Comparison of ENCODE assay signal across 1 cellular context in the genomic region with DNA sequence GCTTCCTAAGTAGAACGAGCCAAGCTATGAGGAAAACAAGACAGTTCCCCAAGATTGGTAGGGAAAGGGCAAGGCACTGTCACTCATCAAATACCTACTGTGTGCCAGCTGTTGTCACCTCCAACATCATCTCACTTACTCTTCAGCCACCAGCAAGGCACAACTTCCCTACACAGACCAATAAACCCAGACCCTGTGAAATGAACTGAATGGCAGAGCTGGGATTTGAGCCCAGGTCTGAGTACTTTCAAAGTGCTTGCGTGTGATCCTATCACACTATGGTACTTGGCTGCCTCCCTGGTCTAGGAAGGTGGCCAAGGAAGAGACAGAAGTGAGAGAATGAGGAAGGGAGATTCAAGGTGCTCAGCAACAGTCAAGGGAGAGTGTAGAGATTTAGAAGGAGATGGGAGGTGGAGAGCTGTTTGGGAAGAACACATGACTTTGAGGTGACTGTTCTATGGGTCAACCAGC.
TF ChIP-seq lines count a peak whose summit lies in the region.

No MANE protein-coding gene starts in this region.

TF ChIP-seq in HCT116, 20 proteins besides CTCF, POLR2A, EP300 and RAD21:
- TF ChIP-seq SIN3A (IDR thresholded peaks at IDR 0.05; ENCODE audit: low read depth) (no peak), ELF1 (IDR thresholded peaks at IDR 0.05; ENCODE audit: borderline replicate concordance, low read depth) (no peak), EZH2phosphoT487 (IDR thresholded peaks at IDR 0.05; ENCODE audit: borderline replicate concordance) (no peak), CBX3 (IDR thresholded peaks at IDR 0.05; ENCODE audit: low read depth) (no peak), EGR1 (IDR thresholded peaks at IDR 0.05; ENCODE audit: low read depth) (no peak), SP1 (IDR thresholded peaks at IDR 0.05; ENCODE audit: low read depth) (no peak), YY1 (IDR thresholded peaks at IDR 0.05; ENCODE audit: extremely low read depth, insufficient replicate concordance, low read depth, low read length) (no peak), ZFX (IDR thresholded peaks at IDR 0.05) (no peak), EZH2 (IDR thresholded peaks at IDR 0.05) (no peak), SRF (IDR thresholded peaks at IDR 0.05; ENCODE audit: low read depth) (no peak), CEBPB (IDR thresholded peaks at IDR 0.05; ENCODE audit: low read depth) (no peak), TCF7L2 (IDR thresholded peaks at IDR 0.05; ENCODE audit: borderline replicate concordance, extremely low read depth, insufficient read depth, insufficient read length) (no peak)
- TF ChIP-seq, protein P1, sequence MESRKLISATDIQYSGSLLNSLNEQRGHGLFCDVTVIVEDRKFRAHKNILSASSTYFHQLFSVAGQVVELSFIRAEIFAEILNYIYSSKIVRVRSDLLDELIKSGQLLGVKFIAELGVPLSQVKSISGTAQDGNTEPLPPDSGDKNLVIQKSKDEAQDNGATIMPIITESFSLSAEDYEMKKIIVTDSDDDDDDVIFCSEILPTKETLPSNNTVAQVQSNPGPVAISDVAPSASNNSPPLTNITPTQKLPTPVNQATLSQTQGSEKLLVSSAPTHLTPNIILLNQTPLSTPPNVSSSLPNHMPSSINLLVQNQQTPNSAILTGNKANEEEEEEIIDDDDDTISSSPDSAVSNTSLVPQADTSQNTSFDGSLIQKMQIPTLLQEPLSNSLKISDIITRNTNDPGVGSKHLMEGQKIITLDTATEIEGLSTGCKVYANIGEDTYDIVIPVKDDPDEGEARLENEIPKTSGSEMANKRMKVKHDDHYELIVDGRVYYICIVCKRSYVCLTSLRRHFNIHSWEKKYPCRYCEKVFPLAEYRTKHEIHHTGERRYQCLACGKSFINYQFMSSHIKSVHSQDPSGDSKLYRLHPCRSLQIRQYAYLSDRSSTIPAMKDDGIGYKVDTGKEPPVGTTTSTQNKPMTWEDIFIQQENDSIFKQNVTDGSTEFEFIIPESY (IDR thresholded peaks at IDR 0.05; ENCODE audit: extremely low read depth, insufficient replicate concordance, low read length) = no peak
- TF ChIP-seq, protein P2, sequence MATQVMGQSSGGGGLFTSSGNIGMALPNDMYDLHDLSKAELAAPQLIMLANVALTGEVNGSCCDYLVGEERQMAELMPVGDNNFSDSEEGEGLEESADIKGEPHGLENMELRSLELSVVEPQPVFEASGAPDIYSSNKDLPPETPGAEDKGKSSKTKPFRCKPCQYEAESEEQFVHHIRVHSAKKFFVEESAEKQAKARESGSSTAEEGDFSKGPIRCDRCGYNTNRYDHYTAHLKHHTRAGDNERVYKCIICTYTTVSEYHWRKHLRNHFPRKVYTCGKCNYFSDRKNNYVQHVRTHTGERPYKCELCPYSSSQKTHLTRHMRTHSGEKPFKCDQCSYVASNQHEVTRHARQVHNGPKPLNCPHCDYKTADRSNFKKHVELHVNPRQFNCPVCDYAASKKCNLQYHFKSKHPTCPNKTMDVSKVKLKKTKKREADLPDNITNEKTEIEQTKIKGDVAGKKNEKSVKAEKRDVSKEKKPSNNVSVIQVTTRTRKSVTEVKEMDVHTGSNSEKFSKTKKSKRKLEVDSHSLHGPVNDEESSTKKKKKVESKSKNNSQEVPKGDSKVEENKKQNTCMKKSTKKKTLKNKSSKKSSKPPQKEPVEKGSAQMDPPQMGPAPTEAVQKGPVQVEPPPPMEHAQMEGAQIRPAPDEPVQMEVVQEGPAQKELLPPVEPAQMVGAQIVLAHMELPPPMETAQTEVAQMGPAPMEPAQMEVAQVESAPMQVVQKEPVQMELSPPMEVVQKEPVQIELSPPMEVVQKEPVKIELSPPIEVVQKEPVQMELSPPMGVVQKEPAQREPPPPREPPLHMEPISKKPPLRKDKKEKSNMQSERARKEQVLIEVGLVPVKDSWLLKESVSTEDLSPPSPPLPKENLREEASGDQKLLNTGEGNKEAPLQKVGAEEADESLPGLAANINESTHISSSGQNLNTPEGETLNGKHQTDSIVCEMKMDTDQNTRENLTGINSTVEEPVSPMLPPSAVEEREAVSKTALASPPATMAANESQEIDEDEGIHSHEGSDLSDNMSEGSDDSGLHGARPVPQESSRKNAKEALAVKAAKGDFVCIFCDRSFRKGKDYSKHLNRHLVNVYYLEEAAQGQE (IDR thresholded peaks at IDR 0.05; ENCODE audit: low read depth) = no peak
- TF ChIP-seq, protein P3, sequence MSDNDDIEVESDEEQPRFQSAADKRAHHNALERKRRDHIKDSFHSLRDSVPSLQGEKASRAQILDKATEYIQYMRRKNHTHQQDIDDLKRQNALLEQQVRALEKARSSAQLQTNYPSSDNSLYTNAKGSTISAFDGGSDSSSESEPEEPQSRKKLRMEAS (IDR thresholded peaks at IDR 0.05) = no peak
- TF ChIP-seq, protein P4, sequence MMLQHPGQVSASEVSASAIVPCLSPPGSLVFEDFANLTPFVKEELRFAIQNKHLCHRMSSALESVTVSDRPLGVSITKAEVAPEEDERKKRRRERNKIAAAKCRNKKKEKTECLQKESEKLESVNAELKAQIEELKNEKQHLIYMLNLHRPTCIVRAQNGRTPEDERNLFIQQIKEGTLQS (IDR thresholded peaks at IDR 0.05) = no peak
